8 cellular contexts compared by ENCODE assay signal in the genomic region with DNA sequence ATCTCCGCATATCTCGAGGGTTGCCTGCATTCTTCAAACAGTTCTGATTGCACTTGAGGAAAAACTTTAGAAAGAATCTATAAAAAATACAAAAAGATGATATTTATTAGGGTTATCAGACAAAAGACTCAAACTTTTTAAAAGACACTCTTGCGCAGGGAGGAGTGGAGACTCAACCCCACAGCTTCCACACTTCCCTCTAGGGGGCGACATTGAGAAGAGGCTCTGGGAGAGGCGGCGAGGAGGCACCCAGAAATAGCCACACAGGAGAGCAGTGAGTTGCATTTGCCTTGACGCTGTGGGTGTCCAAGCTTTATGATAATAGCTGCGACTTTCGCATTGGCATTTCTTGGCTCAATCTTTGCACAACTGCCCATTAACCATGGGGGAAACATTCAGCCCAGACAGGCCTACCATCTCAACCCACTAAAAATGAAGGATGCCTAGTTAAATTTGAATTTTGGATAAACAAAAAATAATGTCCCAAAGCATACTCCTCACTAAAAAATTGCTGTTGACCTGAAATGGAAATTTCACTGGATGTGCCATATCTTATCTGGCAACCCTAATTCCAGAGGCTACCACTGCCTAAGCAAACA.
DNase-seq lines count a peak whose midpoint lies in the region; ATAC-seq, FAIRE-seq and TF ChIP-seq lines count a peak whose summit lies in the region.

No MANE protein-coding gene starts in this region.

- no peaks in the 10 kb centered on the region for H3K9me3 ChIP-seq in mucosa of descending colon

- ATAC-seq in mucosa of descending colon (peak; percentile 53), GM21447 (IDR thresholded peaks at IDR 0.05; ENCODE audit: unreplicated experiment) (no peak), HG02852 (IDR thresholded peaks at IDR 0.05; ENCODE audit: unreplicated experiment) (no peak)

- no peak for DNase-seq in D721Med (ENCODE audit: insufficient read length, low spot score)
- peak; percentile 22 for DNase-seq in Jurkat, Clone E6-1 (ENCODE audit: low read depth, low spot score)
- peak; percentile 25 for DNase-seq in activated T-cell treated with anti-CD3 and anti-CD28 coated beads for 24 hours (ENCODE audit: low read depth)
- DNase-seq in mucosa of descending colon: peak in 1 of 3 donors; percentile 48
- no peak for DNase-seq in SW 1271 (lab: John Stamatoyannopoulos, UW)
- DNase-seq in epidermal melanocyte (ENCODE audit: insufficient read length, low spot score): no peak

- H3K4me1 ChIP-seq in mucosa of descending colon (ENCODE audit: low read depth): no peaks in the 10 kb centered on the region

- no peaks in the 10 kb centered on the region for H3K36me3 ChIP-seq in mucosa of descending colon (ENCODE audit: low read depth)

- intact Hi-C loops in mucosa of descending colon (cut with DNase I, micrococcal nuclease): no loop called here

- peak; percentile 45 for TF ChIP-seq CTCF in D721Med (IDR thresholded peaks at IDR 0.05; ENCODE audit: insufficient read depth, missing control alignments)
- TF ChIP-seq CTCF in mucosa of descending colon (IDR thresholded peaks at IDR 0.05): no peak

- H3K4me3 ChIP-seq in Jurkat, Clone E6-1 (ENCODE audit: low read length): no peak overlapping the region
- no peak overlapping the region for H3K4me3 ChIP-seq in mucosa of descending colon

- FAIRE-seq in D721Med (lab: Jason Lieb, UNC): no peak

Comparison
In these comparisons a context has a peak if more than half of its experiments do, and no peak if none do; other contexts are left out.
1. DNase-seq: peak in Jurkat, Clone E6-1 (single experiment) and activated T-cell treated with anti-CD3 and anti-CD28 coated beads for 24 hours (single experiment); none in D721Med (single experiment), SW 1271 (0 of 2) and epidermal melanocyte (single experiment).